ENCODE assay signal across 24 cellular contexts in genomic region chr22:44063462-44064371, GRCh38. TPM values are rescaled to one million over a fixed set of nuclear protein-coding genes. Genes with fewer than 3 reads are reported as not detected.
A peak's percentile ranks its signal among the peaks of the same experiment; 100 is the strongest.
DNase-seq lines count a peak whose midpoint lies in the region; ATAC-seq and TF ChIP-seq lines count a peak whose summit lies in the region.
"Had no signal": no experiment of that assay in that cellular context is flagged by ENCODE, and none has a peak within 500 bp of the region (broad histone marks: within the 10 kb centered on the region; RNA-seq: fewer than 3 reads in every experiment).

No MANE protein-coding gene starts in this region.

- intact Hi-C loops in upper lobe of right lung (cut with DNase I): no loop called here

- H4K20me1 ChIP-seq in BLaER1 treated with 17β-estradiol and CSF1 and Interleukin-3, amounts not matched to agents 10 nM and 100 nM: peaks cover 0 to 76% (median 4%) of the 10 kb centered on the region in 11 experiments; a peak in 9 of 22 replicates
- H4K20me1 ChIP-seq in Loucy (ENCODE audit: insufficient read depth, low read length, poor library complexity, severe bottlenecking): no peaks in the 10 kb centered on the region

- H3K9me2 ChIP-seq in Loucy (replicated peaks; ENCODE audit: low read depth, low read length): no peaks in the 10 kb centered on the region

- peaks cover 29 to 65% (median 53%) of the 10 kb centered on the region in 3 donors for H3K4me1 Mint-ChIP-seq in naive B cell

- peak overlapping the region; percentile 46 to 98 (median 92) for H3K4me2 ChIP-seq in BLaER1 treated with 17β-estradiol and CSF1 and Interleukin-3, amounts not matched to agents 10 nM and 100 nM
- H3K4me2 ChIP-seq in Loucy (ENCODE audit: low read depth, low read length, poor library complexity, severe bottlenecking): peak overlapping the region; percentile 46

- no peaks in the 10 kb centered on the region for H3K27me3 Mint-ChIP-seq in naive B cell
- H3K27me3 Mint-ChIP-seq: activated CD4-positive, alpha-beta memory T cell treated with anti-CD3 and anti-CD28 coated beads, Interleukin-2, amount 10 ng/mL, durations not matched to agents 7 days and 5 days; CD4-positive, CD25-positive, alpha-beta regulatory T cell had no signal

- peak overlapping the region in 6 of 8 donors; percentile 15 to 74 (median 55) for H3K4me3 Mint-ChIP-seq in naive B cell
- H3K4me3 Mint-ChIP-seq: activated CD4-positive, alpha-beta memory T cell treated with anti-CD3 and anti-CD28 coated beads, Interleukin-2, amount 10 ng/mL, durations not matched to agents 7 days and 5 days; CD4-positive, CD25-positive, alpha-beta regulatory T cell; stimulated activated naive CD8-positive, alpha-beta T cell treated with anti-CD3 and anti-CD28 coated beads, Interleukin-15, Interleukin-2, amounts not matched to agents 100 ng/mL and 50 ng/mL, for 24 hours had no signal

- TF ChIP-seq CTCF in GM12864 (IDR thresholded peaks at IDR 0.05; ENCODE audit: low read depth, low read length, missing control alignments) (no peak), Loucy (conservative IDR thresholded peaks at IDR 0.05; ENCODE audit: low read length) (no peak), upper lobe of right lung (IDR thresholded peaks at IDR 0.05) (no peak)

- ATAC-seq in naive B cell (ENCODE audit: low read depth in 2 of 2): peak; percentile 7 to 12
- no peak for ATAC-seq in GM18858 (IDR thresholded peaks at IDR 0.05; ENCODE audit: unreplicated experiment)
- ATAC-seq in upper lobe of right lung: no peak
- ATAC-seq: left colon had no signal

- peaks cover 3 to 8% (median 5%) of the 10 kb centered on the region in 7 donors for H3K9me3 Mint-ChIP-seq in naive B cell
- H3K9me3 Mint-ChIP-seq: activated CD4-positive, alpha-beta memory T cell treated with anti-CD3 and anti-CD28 coated beads, Interleukin-2, amount 10 ng/mL, durations not matched to agents 7 days and 5 days had no signal

- no peaks in the 10 kb centered on the region for H3F3A ChIP-seq in Loucy (ENCODE audit: low read depth)

- peak overlapping the region in 4 of 10 experiments; percentile 0 to 31 (median 12); a peak in 2 of 20 replicates for H3K4me3 ChIP-seq in BLaER1 treated with 17β-estradiol and CSF1 and Interleukin-3, amounts not matched to agents 10 nM and 100 nM
- H3K4me3 ChIP-seq in GM12864 (ENCODE audit: low read depth, low read length) (no peak overlapping the region), Loucy (ENCODE audit: low read length, poor library complexity, severe bottlenecking) (peak overlapping the region; percentile 10), upper lobe of right lung (no peak overlapping the region)
- H3K4me3 ChIP-seq: thyroid gland had no signal

- H3K27ac Mint-ChIP-seq in naive B cell: peak overlapping the region; percentile 65 to 98 (median 87)
- H3K27ac Mint-ChIP-seq: activated CD4-positive, alpha-beta memory T cell treated with anti-CD3 and anti-CD28 coated beads, Interleukin-2, amount 10 ng/mL, durations not matched to agents 7 days and 5 days; CD4-positive, CD25-positive, alpha-beta regulatory T cell; stimulated activated naive CD8-positive, alpha-beta T cell treated with anti-CD3 and anti-CD28 coated beads, Interleukin-15, Interleukin-2, amounts not matched to agents 100 ng/mL and 50 ng/mL, for 24 hours had no signal

- DNase-seq in GM12864 (ENCODE audit: low read depth) (peak; percentile 39), naive B cell (peak; percentile 29), GF-D8 (lab: John Stamatoyannopoulos, UW) (no peak), upper lobe of right lung (no peak), substantia nigra (lab: John Stamatoyannopoulos, UW) (no peak)
- DNase-seq: activated CD4-positive, alpha-beta memory T cell treated with anti-CD3 and anti-CD28 coated beads, Interleukin-2, amount 10 ng/mL, durations not matched to agents 7 days and 5 days; activated effector memory CD4-positive, alpha-beta T cell treated with Interleukin-2 at 50 U/mL for 16 hours; activated T-cell treated with anti-CD3 and anti-CD28 coated beads for 4 hours; CD4-positive, CD25-positive, alpha-beta regulatory T cell; effector memory CD4-positive, alpha-beta T cell; foreskin fibroblast; left colon; mesenchymal stem cell; NCI-H1105 treated with DMSO at 0.1 percent for 48 hours; NCI-H2029 treated with DMSO at 0.1 percent for 48 hours; NCI-H226; NCI-H774; SHP77 treated with DMSO at 0.1 percent for 48 hours; stimulated activated CD4-positive, alpha-beta T cell treated with anti-CD3 and anti-CD28 coated beads, Interleukin-4, amount 100 ng/mL, for 4 hours; thyroid gland had no signal

- H3K4me1 ChIP-seq in BLaER1 treated with 17β-estradiol and CSF1 and Interleukin-3, amounts not matched to agents 10 nM and 100 nM: peaks cover 33 to 58% (median 46%) of the 10 kb centered on the region in 10 experiments
- H3K4me1 ChIP-seq in Loucy (ENCODE audit: insufficient read depth, low read length, poor library complexity, severe bottlenecking) (peaks cover 31% of the 10 kb centered on the region), upper lobe of right lung (peaks cover 12% of the 10 kb centered on the region)

- peaks cover 0 to 8% (median 3%) of the 10 kb centered on the region in 11 experiments; a peak in 5 of 22 replicates for H3K27me3 ChIP-seq in BLaER1 treated with 17β-estradiol and CSF1 and Interleukin-3, amounts not matched to agents 10 nM and 100 nM
- no peaks in the 10 kb centered on the region for H3K27me3 ChIP-seq in Loucy (ENCODE audit: insufficient read depth, low read length, poor library complexity, severe bottlenecking)
- no peaks in the 10 kb centered on the region for H3K27me3 ChIP-seq in upper lobe of right lung
- H3K27me3 ChIP-seq: thyroid gland had no signal

- peaks cover 0 to 15% (median 8%) of the 10 kb centered on the region in 11 experiments; a peak in 16 of 22 replicates for H3K9me3 ChIP-seq in BLaER1 treated with 17β-estradiol and CSF1 and Interleukin-3, amounts not matched to agents 10 nM and 100 nM (replicated peaks in 1 of 11)
- no peaks in the 10 kb centered on the region for H3K9me3 ChIP-seq in Loucy (ENCODE audit: insufficient read depth, low read depth, low read length)
- no peaks in the 10 kb centered on the region for H3K9me3 ChIP-seq in upper lobe of right lung
- H3K9me3 ChIP-seq: thyroid gland had no signal

- peaks cover 13 to 17% of the 10 kb centered on the region in 2 donors for H3K36me3 Mint-ChIP-seq in naive B cell

- peaks cover 0 to 18% (median 0%) of the 10 kb centered on the region in 11 experiments; a peak in 4 of 22 replicates for H3K36me3 ChIP-seq in BLaER1 treated with 17β-estradiol and CSF1 and Interleukin-3, amounts not matched to agents 10 nM and 100 nM
- no peaks in the 10 kb centered on the region for H3K36me3 ChIP-seq in Loucy (ENCODE audit: insufficient read depth, low read length)
- no peaks in the 10 kb centered on the region for H3K36me3 ChIP-seq in upper lobe of right lung
- H3K36me3 ChIP-seq: thyroid gland had no signal

- H3K27ac ChIP-seq in BLaER1 treated with 17β-estradiol and CSF1 and Interleukin-3, amounts not matched to agents 10 nM and 100 nM: peak overlapping the region in 4 of 11 experiments; percentile 32 to 60 (median 54); a peak in 7 of 22 replicates
- no peak overlapping the region for H3K27ac ChIP-seq in upper lobe of right lung
- no peak overlapping the region for H3K27ac ChIP-seq in substantia nigra (ENCODE audit: low read depth, low read length, poor library complexity, severe bottlenecking)
- H3K27ac ChIP-seq: thyroid gland had no signal

- peak overlapping the region in 4 of 11 experiments; percentile 5 to 55 (median 17); a peak in 5 of 22 replicates for H3K9ac ChIP-seq in BLaER1 treated with 17β-estradiol and CSF1 and Interleukin-3, amounts not matched to agents 10 nM and 100 nM
- H3K9ac ChIP-seq in Loucy (ENCODE audit: low read depth, low read length, poor library complexity, severe bottlenecking): no peak overlapping the region

- no peak overlapping the region for H2AFZ ChIP-seq in Loucy (ENCODE audit: low read length)

- H3K79me2 ChIP-seq in Loucy (ENCODE audit: insufficient read depth, low read length): no peaks in the 10 kb centered on the region

RNA-seq across cellular contexts. Expression of gene PARVB, which starts 39.6 kb away (rescaled TPM):
- polyA plus RNA-seq in naive B cell (ENCODE audit: low read depth in 6 of 6): 10 to 100 TPM; 18.6 to 30.0 (median 21.3) TPM
- 49.3 TPM for total RNA-seq in upper lobe of right lung

Comparison
In these comparisons a context has a peak if more than half of its experiments do, and no peak if none do; other contexts are left out.
1. DNase-seq: peak in GM12864 (single experiment) and naive B cell (single experiment); none in GF-D8 (single experiment), upper lobe of right lung (single experiment) and substantia nigra (0 of 49).
2. ATAC-seq: peak in naive B cell (2 of 2); none in GM18858 (single experiment) and upper lobe of right lung (single experiment).